ENCODE assay signal across 18 cellular contexts in genomic region chr7:39428221-39428620, GRCh38.
DNase-seq lines count a peak whose midpoint lies in the region; FAIRE-seq and TF ChIP-seq lines count a peak whose summit lies in the region.
"Had no signal": no experiment of that assay in that cellular context is flagged by ENCODE, and none has a peak within 500 bp of the region (broad histone marks: within the 10 kb centered on the region; RNA-seq: fewer than 3 reads in every experiment).

No MANE protein-coding gene starts in this region.

- H3K4me3 Mint-ChIP-seq in CD14-positive monocyte, result no peak overlapping the region
- H3K4me3 Mint-ChIP-seq: activated naive CD8-positive, alpha-beta T cell; dendritic cell treated with granulocyte-macrophage colony-stimulating factor and Interleukin-4, amounts not matched to agents 40 ng/mL and 50 ng/mL, for 4 days; H9; WTC11 had no signal

- intact Hi-C loops in adrenal gland (cut with DNase I) (no loop called here), CD14-positive monocyte (cut with micrococcal nuclease) (no loop called here), ascending aorta (cut with DNase I) (no loop called here)

- no peak overlapping the region for H3K27ac Mint-ChIP-seq in CD14-positive monocyte
- H3K27ac Mint-ChIP-seq: activated naive CD8-positive, alpha-beta T cell; dendritic cell treated with granulocyte-macrophage colony-stimulating factor and Interleukin-4, amounts not matched to agents 40 ng/mL and 50 ng/mL, for 4 days; WTC11 had no signal

- 24 to 32% (median 29%) methylated on average over 1 of the region's 1 CpG for WGBS in adrenal gland, 4 donors

- H3K27ac ChIP-seq in adrenal gland, result peak overlapping the region in 1 of 5 donors; percentile 56
- peak overlapping the region in 1 of 2 donors; percentile 20 for H3K27ac ChIP-seq in ascending aorta
- H3K27ac ChIP-seq: heart right ventricle, lower lobe of right lung, neutrophil had no signal

- no peaks in the 10 kb centered on the region for H3K36me3 Mint-ChIP-seq in CD14-positive monocyte
- H3K36me3 Mint-ChIP-seq: activated naive CD8-positive, alpha-beta T cell; WTC11 had no signal

- no peak for TF ChIP-seq POLR2A in adrenal gland (IDR thresholded peaks at IDR 0.05)

- no peak for TF ChIP-seq CTCF in adrenal gland (IDR thresholded peaks at IDR 0.05)
- TF ChIP-seq CTCF in foreskin fibroblast (IDR thresholded peaks at IDR 0.05; ENCODE audit: low read depth, low read length), result no peak
- no peak for TF ChIP-seq CTCF in CD14-positive monocyte (IDR thresholded peaks at IDR 0.05)
- no peak for TF ChIP-seq CTCF in ascending aorta (IDR thresholded peaks at IDR 0.05)

- H3K27me3 Mint-ChIP-seq in CD14-positive monocyte (ENCODE audit: low read depth in 3 of 3), result peaks cover 0 to 7% (median 6%) of the 10 kb centered on the region in 3 donors

- H3K4me1 ChIP-seq in adrenal gland (replicated peaks in 1 of 2), result peaks cover 0 to 4% of the 10 kb centered on the region in 2 donors
- no peaks in the 10 kb centered on the region for H3K4me1 ChIP-seq in ascending aorta
- H3K4me1 ChIP-seq: heart right ventricle, lower lobe of right lung had no signal

- H3K4me1 Mint-ChIP-seq in CD14-positive monocyte, result peaks cover 3% of the 10 kb centered on the region

- H3K9me3 ChIP-seq in adrenal gland (replicated peaks in 1 of 3) (no peaks in the 10 kb centered on the region), ascending aorta (no peaks in the 10 kb centered on the region)
- H3K9me3 ChIP-seq: heart right ventricle, lower lobe of right lung, neutrophil had no signal

- H3K4me3 ChIP-seq in adrenal gland (no peak overlapping the region), foreskin fibroblast (ENCODE audit: low read depth in 1 of 2, low read length in 2 of 2) (no peak overlapping the region), ascending aorta (no peak overlapping the region)
- H3K4me3 ChIP-seq: heart right ventricle, K562, lower lobe of right lung had no signal

- H3K36me3 ChIP-seq in adrenal gland (replicated peaks in 1 of 2) (no peaks in the 10 kb centered on the region), ascending aorta (no peaks in the 10 kb centered on the region)
- H3K36me3 ChIP-seq: heart right ventricle, lower lobe of right lung, neutrophil had no signal

- DNase-seq in HCEC 1CT, result peak; percentile 25
- DNase-seq in adrenal gland, result peak in 4 of 7 donors; percentile 16 to 51 (median 38)
- DNase-seq in foreskin fibroblast, result peak; percentile 39 to 64
- DNase-seq in urothelium cell line (ENCODE audit: low spot score), result peak; percentile 79
- DNase-seq in CD14-positive monocyte (ENCODE audit: low spot score), result no peak
- DNase-seq in ascending aorta (ENCODE audit: low spot score in 2 of 2), result no peak
- DNase-seq in KG1 (lab: John Stamatoyannopoulos, UW), result no peak
- DNase-seq: activated CD8-positive, alpha-beta memory T cell treated with anti-CD3 and anti-CD28 coated beads, Interleukin-2, amount 50 U/mL, for 48 hours; H9; heart right ventricle; lower lobe of right lung; NCI-H1930; NCI-H774 had no signal

- peaks cover 0 to 3% (median 0%) of the 10 kb centered on the region in 7 donors for H3K9me3 Mint-ChIP-seq in CD14-positive monocyte
- H3K9me3 Mint-ChIP-seq: dendritic cell treated with granulocyte-macrophage colony-stimulating factor and Interleukin-4, amounts not matched to agents 40 ng/mL and 50 ng/mL, for 4 days; H9 had no signal

- peak; percentile 58 for FAIRE-seq in urothelium cell line (lab: Jason Lieb, UNC)
- FAIRE-seq: K562 had no signal

- H3K27me3 ChIP-seq in adrenal gland (no peaks in the 10 kb centered on the region), ascending aorta (no peaks in the 10 kb centered on the region)
- H3K27me3 ChIP-seq: neutrophil had no signal

Comparison
In these comparisons a context has a peak if more than half of its experiments do, and no peak if none do; other contexts are left out.
1. DNase-seq: peak in HCEC 1CT (single experiment), adrenal gland (4 of 7), foreskin fibroblast (2 of 2) and urothelium cell line (single experiment); none in CD14-positive monocyte (single experiment), ascending aorta (0 of 2) and KG1 (single experiment).